In genomic region chr1:8800416-8800815, GRCh38 we compare ENCODE assay signal across 3 cellular contexts.
TF ChIP-seq lines count a peak whose summit lies in the region.

No MANE protein-coding gene starts in this region.

TF ChIP-seq in GM23338, 12 proteins besides CTCF, POLR2A, EP300 and RAD21 (continues in another document):
- no peak for TF ChIP-seq POLR2AphosphoS5 (IDR thresholded peaks at IDR 0.05; ENCODE audit: low read depth)
- TF ChIP-seq ETS1 (IDR thresholded peaks at IDR 0.05), result no peak
- TF ChIP-seq REST (IDR thresholded peaks at IDR 0.05; ENCODE audit: unreplicated experiment), result no peak
- no peak for TF ChIP-seq NANOG (IDR thresholded peaks at IDR 0.05; ENCODE audit: borderline replicate concordance)
- no peak for TF ChIP-seq JUNB (IDR thresholded peaks at IDR 0.05; ENCODE audit: unreplicated experiment)
- TF ChIP-seq ZNF114 (CRISPR knock-in tag; IDR thresholded peaks at IDR 0.05), result no peak
- TF ChIP-seq STAT1 (IDR thresholded peaks at IDR 0.05; ENCODE audit: unreplicated experiment), result no peak
- TF ChIP-seq EZH2 (IDR thresholded peaks at IDR 0.05; ENCODE audit: low read depth, unreplicated experiment), result no peak
- TF ChIP-seq ZNF331 (CRISPR knock-in tag; IDR thresholded peaks at IDR 0.05; ENCODE audit: low read depth), result no peak
- no peak for TF ChIP-seq EZH2phosphoT487 (IDR thresholded peaks at IDR 0.05; ENCODE audit: unreplicated experiment)
- TF ChIP-seq CREB1 (CRISPR knock-in tag; IDR thresholded peaks at IDR 0.05; ENCODE audit: low read depth), result no peak

TF ChIP-seq in IMR-90, 13 proteins besides CTCF, POLR2A, EP300 and RAD21:
- TF ChIP-seq CHD1 (IDR thresholded peaks at IDR 0.05; ENCODE audit: low read depth, low read length), result no peak
- TF ChIP-seq MXI1 (IDR thresholded peaks at IDR 0.05; ENCODE audit: borderline replicate concordance, low read depth, low read length), result no peak
- no peak for TF ChIP-seq SMC3 (IDR thresholded peaks at IDR 0.05; ENCODE audit: low read depth, low read length)
- no peak for TF ChIP-seq RCOR1 (IDR thresholded peaks at IDR 0.05; ENCODE audit: insufficient replicate concordance, low read length)
- no peak for TF ChIP-seq USF2 (IDR thresholded peaks at IDR 0.05; ENCODE audit: low read depth, low read length)
- TF ChIP-seq MAZ (IDR thresholded peaks at IDR 0.05; ENCODE audit: borderline replicate concordance, low read depth, low read length), result no peak
- no peak for TF ChIP-seq FOS (IDR thresholded peaks at IDR 0.05; ENCODE audit: low read depth, low read length)
- TF ChIP-seq CEBPB (IDR thresholded peaks at IDR 0.05; ENCODE audit: low read depth, low read length), result 0 out of 2 replicates have a peak, but pooled peaks have one; percentile 9
- TF ChIP-seq MAFK (IDR thresholded peaks at IDR 0.05; ENCODE audit: low read depth, low read length), result no peak

TF ChIP-seq in H1, 55 proteins besides CTCF, POLR2A, EP300 and RAD21:
- TF ChIP-seq CEBPB (IDR thresholded peaks at IDR 0.05; ENCODE audit: low read depth, low read length) (0 out of 2 replicates have a peak, but pooled peaks have one; percentile 16), ZNF274 (IDR thresholded peaks at IDR 0.05; ENCODE audit: borderline replicate concordance, extremely low read depth, low read length) (no peak), USF2 (IDR thresholded peaks at IDR 0.05; ENCODE audit: low read length) (no peak), RBBP5 (IDR thresholded peaks at IDR 0.05; ENCODE audit: borderline replicate concordance, low read depth, low read length) (no peak)
